Comparison of ENCODE assay signal across 1 cellular context in genomic region chr14:61285364-61285763, GRCh38.
TF ChIP-seq lines count a peak whose summit lies in the region.

No MANE protein-coding gene starts in this region.

TF ChIP-seq in WTC11, 78 proteins besides CTCF, POLR2A, EP300 and RAD21 (continued from another document):
- TF ChIP-seq ERG (CRISPR knock-in tag; IDR thresholded peaks at IDR 0.05) = no peak
